ENCODE assay signal across 22 cellular contexts in genomic region chr5:158392753-158393152, GRCh38.
DNase-seq lines count a peak whose midpoint lies in the region; ATAC-seq and TF ChIP-seq lines count a peak whose summit lies in the region.
"Had no signal": no experiment of that assay in that cellular context is flagged by ENCODE, and none has a peak within 500 bp of the region (broad histone marks: within the 10 kb centered on the region; RNA-seq: fewer than 3 reads in every experiment).

No MANE protein-coding gene starts in this region.

- no peak overlapping the region for H2AFZ ChIP-seq in PC-3 (ENCODE audit: low read length)
- H2AFZ ChIP-seq: GM23338, PC-9 had no signal

- no peaks in the 10 kb centered on the region for H4K20me1 ChIP-seq in PC-3 (ENCODE audit: low read length)
- H4K20me1 ChIP-seq: BLaER1 treated with 17β-estradiol and CSF1 and Interleukin-3, amounts not matched to agents 10 nM and 100 nM had no signal

- POLR2A ChIA-PET in PC-3 (lab: Charles Lee; ENCODE audit: unreplicated experiment): no interaction called here

- no peaks in the 10 kb centered on the region for H3K9me2 ChIP-seq in PC-3 (replicated peaks; ENCODE audit: low read length)

- no peak overlapping the region for H3K27ac ChIP-seq in PC-3 (ENCODE audit: low read length)
- peak overlapping the region in 1 of 2 donors; percentile 5 for H3K27ac ChIP-seq in liver (ENCODE audit: low read depth in 1 of 2, low read length in 2 of 2)
- H3K27ac ChIP-seq in vagina: no peak overlapping the region
- H3K27ac ChIP-seq: PC-9, SJSA1 had no signal

- H3K9ac ChIP-seq in PC-3 (ENCODE audit: low read length) (no peak overlapping the region), liver (ENCODE audit: low read depth in 1 of 2, low read length in 2 of 2) (no peak overlapping the region)
- H3K9ac ChIP-seq: BLaER1 treated with 17β-estradiol and CSF1 and Interleukin-3, amounts not matched to agents 10 nM and 100 nM had no signal

- no peak for TF ChIP-seq CTCF in PC-3 (conservative IDR thresholded peaks at IDR 0.05; ENCODE audit: low read depth, low read length)
- TF ChIP-seq CTCF in liver (IDR thresholded peaks at IDR 0.05; ENCODE audit: low read depth, low read length, missing input control): no peak
- no peak for TF ChIP-seq CTCF in vagina (IDR thresholded peaks at IDR 0.05)

- H3K36me3 ChIP-seq in PC-3 (ENCODE audit: low read depth, low read length): no peaks in the 10 kb centered on the region
- no peaks in the 10 kb centered on the region for H3K36me3 ChIP-seq in liver (ENCODE audit: control insufficient read depth in 4 of 4, insufficient read depth in 3 of 4, low read depth in 1 of 4, low read length in 3 of 4)
- H3K36me3 ChIP-seq in vagina: no peaks in the 10 kb centered on the region
- H3K36me3 ChIP-seq: SJSA1 had no signal

- peaks cover 41% of the 10 kb centered on the region for H3K4me1 ChIP-seq in PC-3 (ENCODE audit: insufficient read depth, low read length)
- peaks cover 4 to 18% (median 11%) of the 10 kb centered on the region in 4 donors for H3K4me1 ChIP-seq in liver (ENCODE audit: control insufficient read depth in 4 of 4, insufficient read depth in 4 of 4, low read length in 3 of 4)
- H3K4me1 ChIP-seq in vagina: no peaks in the 10 kb centered on the region

- WGBS in liver: 20% methylated on average over 2 of the region's 2 CpGs

- DNase-seq in NCI-H748 (lab: John Stamatoyannopoulos, UW; ENCODE audit: unreplicated experiment) (peak; percentile 5), NCI-H748 treated with DMSO at 0.1 percent for 48 hours (lab: John Stamatoyannopoulos, UW) (no peak), PC-3 (peak; percentile 82), vagina (ENCODE audit: extremely low spot score in 2 of 2) (no peak)
- no peak for DNase-seq in activated CD4-positive, alpha-beta T cell treated with anti-CD3 and anti-CD28 coated beads, Interleukin-2, amount 50 U/mL, for 1 hour
- DNase-seq: CD4-positive, alpha-beta T cell; H9; Kasumi-1; NCI-H1092 treated with DMSO at 0.1 percent for 48 hours; NCI-H1436 treated with DMSO at 0.1 percent for 48 hours; NCI-H187 treated with DMSO at 0.1 percent for 48 hours; NCI-H2107; NCI-H446 treated with DMSO at 0.1 percent for 48 hours; NCI-H774; PC-9 had no signal

- H3K9me3 ChIP-seq in PC-3 (ENCODE audit: low read length): no peaks in the 10 kb centered on the region
- no peaks in the 10 kb centered on the region for H3K9me3 ChIP-seq in liver (ENCODE audit: control insufficient read depth in 4 of 4, low read length in 3 of 4)
- no peaks in the 10 kb centered on the region for H3K9me3 ChIP-seq in vagina
- H3K9me3 ChIP-seq: SJSA1 had no signal

- ATAC-seq in PC-3: peak; percentile 9; the same call in 1 of the 2 replicates
- no peak for ATAC-seq in HG03025 (IDR thresholded peaks at IDR 0.05; ENCODE audit: low FRiP score, unreplicated experiment)
- ATAC-seq: GM23338, K562, Right ventricle myocardium inferior had no signal

- peak overlapping the region; percentile 33 for H3K4me2 ChIP-seq in PC-3 (ENCODE audit: low read length)
- H3K4me2 ChIP-seq: GM23338, PC-9 had no signal

- no peak overlapping the region for H3K4me3 ChIP-seq in PC-3 (ENCODE audit: low read length)
- no peak overlapping the region for H3K4me3 ChIP-seq in liver (ENCODE audit: low read depth in 1 of 3, low read length in 3 of 3)
- no peak overlapping the region for H3K4me3 ChIP-seq in vagina
- H3K4me3 ChIP-seq: BLaER1 treated with 17β-estradiol and CSF1 and Interleukin-3, amounts not matched to agents 10 nM and 100 nM; GM23338; K562; PC-9; SJSA1 had no signal

- H3K27me3 ChIP-seq in PC-3 (ENCODE audit: low read length): no peaks in the 10 kb centered on the region
- H3K27me3 ChIP-seq in liver (ENCODE audit: control insufficient read depth in 4 of 4, insufficient read depth in 4 of 4, low read length in 3 of 4): no peaks in the 10 kb centered on the region
- H3K27me3 ChIP-seq in vagina: no peaks in the 10 kb centered on the region
- H3K27me3 ChIP-seq: BLaER1 treated with 17β-estradiol and CSF1 and Interleukin-3, amounts not matched to agents 10 nM and 100 nM; SJSA1 had no signal

- TF ChIP-seq RAD21 in liver (IDR thresholded peaks at IDR 0.05): peak; percentile 39 to 40

- no peaks in the 10 kb centered on the region for H3K79me2 ChIP-seq in PC-3 (ENCODE audit: low read length)

- H3F3A ChIP-seq in PC-3 (ENCODE audit: low read length, unreplicated experiment): no peaks in the 10 kb centered on the region

- TF ChIP-seq POLR2A in vagina (IDR thresholded peaks at IDR 0.05): no peak

- BruUV-seq in PC-3 (replicated peaks; lab: Mats Ljungman, UMichigan): no TSS peak

- CTCF ChIA-PET in PC-3 (lab: Charles Lee): no interaction called here

- intact Hi-C loops in PC-3 (cut with micrococcal nuclease) (no loop called here), vagina (cut with DNase I) (no loop called here)

TF ChIP-seq in liver, 16 proteins besides CTCF, POLR2A, EP300 and RAD21:
- TF ChIP-seq YY1 (IDR thresholded peaks at IDR 0.05): peak; percentile 3
- TF ChIP-seq NR2F2 (IDR thresholded peaks at IDR 0.05): no peak
- no peak for TF ChIP-seq HNF4G (IDR thresholded peaks at IDR 0.05)
- TF ChIP-seq FOXA2 (IDR thresholded peaks at IDR 0.05): peak; percentile 49
- peak; percentile 15 for TF ChIP-seq SP1 (IDR thresholded peaks at IDR 0.05)
- TF ChIP-seq TAF1 (conservative IDR thresholded peaks at IDR 0.05): no peak
- TF ChIP-seq HNF4A (conservative IDR thresholded peaks at IDR 0.05): peak in 1 of 2 donors; percentile 32
- TF ChIP-seq EGR1 (IDR thresholded peaks at IDR 0.05; ENCODE audit: low read depth in 2 of 2): no peak
- peak; percentile 15 to 51 for TF ChIP-seq RXRA (IDR thresholded peaks at IDR 0.05)

Comparison
In these comparisons a context has a peak if more than half of its experiments do, and no peak if none do; other contexts are left out.
1. DNase-seq: peak in NCI-H748 (single experiment) and PC-3 (single experiment); none in NCI-H748 treated with DMSO at 0.1 percent for 48 hours (single experiment), activated CD4-positive, alpha-beta T cell treated with anti-CD3 and anti-CD28 coated beads, Interleukin-2, amount 50 U/mL, for 1 hour (single experiment) and vagina (0 of 2).